ENCODE assay signal across 26 cellular contexts in genomic region chr3:66778107-66778506, GRCh38.
"Had no signal": no experiment of that assay in that cellular context is flagged by ENCODE, and none has a peak within 500 bp of the region (broad histone marks: within the 10 kb centered on the region; RNA-seq: fewer than 3 reads in every experiment).

No MANE protein-coding gene starts in this region.

- H3K4me1 ChIP-seq: left ventricle myocardium inferior, right atrium auricular region, right lobe of liver, testis, thyroid gland, vagina had no signal

- H3K27me3 ChIP-seq: neural progenitor cell, ovary, right atrium auricular region, right lobe of liver, testis, thyroid gland, vagina had no signal

- H3K27ac ChIP-seq: left ventricle myocardium inferior, neural progenitor cell, ovary, right atrium auricular region, right lobe of liver, testis, thyroid gland, vagina had no signal

- H2AFZ ChIP-seq: neural progenitor cell had no signal

- H3K4me2 ChIP-seq: neural progenitor cell, smooth muscle cell had no signal

- H3K4me3 ChIP-seq: left ventricle myocardium inferior, lung, neural progenitor cell, ovary, right atrium auricular region, right lobe of liver, smooth muscle cell, testis, thyroid gland, vagina had no signal

- DNase-seq: hypothalamus; islet precursor cell; left ventricle myocardium inferior; mesendoderm; naive B cell; natural killer cell; nephron progenitor cell; ovary; right lobe of liver; stimulated activated CD4-positive, alpha-beta T cell treated with anti-CD3 and anti-CD28 coated beads, Interleukin-1b, Interleukin-23, amount 100 ng/mL, for 48 hours; stimulated activated CD4-positive, alpha-beta T cell treated with anti-CD3 and anti-CD28 coated beads, Interleukin-2, amount 100 ng/mL, for 48 hours; stimulated activated CD4-positive, alpha-beta T cell treated with anti-CD3 and anti-CD28 coated beads, Interleukin-4, amount 100 ng/mL, for 4 hours; stimulated activated CD8-positive, alpha-beta memory T cell treated with anti-CD3 and anti-CD28 coated beads, Interleukin-4, amount 100 ng/mL, for 48 hours; stimulated activated naive CD4-positive, alpha-beta T cell treated with Interleukin-2 at 50 U/mL for 16 hours; stimulated activated naive CD8-positive, alpha-beta T cell treated with anti-CD3 and anti-CD28 coated beads, Interleukin-15, amount 100 ng/mL, for 72 hours; testis; thyroid gland; trophoblast cell had no signal

- H3K36me3 ChIP-seq: left ventricle myocardium inferior, neural progenitor cell, ovary, right atrium auricular region, right lobe of liver, thyroid gland, vagina had no signal

- H3K27ac Mint-ChIP-seq: mesothelial cell of epicardium; naive B cell; natural killer cell; nephron progenitor cell; neural progenitor cell; progenitor cell of endocrine pancreas; stimulated activated memory B cell treated with anti-CD40 and anti-IgM and Interleukin-4, amounts not matched to agents 10 μg/mL and 1 μg/mL and 100 μg/mL, for 72 hours; stimulated activated naive CD8-positive, alpha-beta T cell treated with anti-CD3 and anti-CD28 coated beads, Interleukin-15, amount 100 ng/mL, for 72 hours had no signal

- H3K4me1 Mint-ChIP-seq: mesothelial cell of epicardium; naive B cell; natural killer cell; nephron progenitor cell; neural progenitor cell; stimulated activated memory B cell treated with anti-CD40 and anti-IgM and Interleukin-4, amounts not matched to agents 10 μg/mL and 1 μg/mL and 100 μg/mL, for 72 hours; stimulated activated naive CD8-positive, alpha-beta T cell treated with anti-CD3 and anti-CD28 coated beads, Interleukin-15, amount 100 ng/mL, for 72 hours had no signal

- H3K9me3 ChIP-seq: left ventricle myocardium inferior, ovary, right lobe of liver, testis, thyroid gland, vagina had no signal

- H3K9ac ChIP-seq: neural progenitor cell had no signal

- H3K4me3 Mint-ChIP-seq: mesothelial cell of epicardium; naive B cell; natural killer cell; nephron progenitor cell; neural progenitor cell; stimulated activated memory B cell treated with anti-CD40 and anti-IgM and Interleukin-4, amounts not matched to agents 10 μg/mL and 1 μg/mL and 100 μg/mL, for 72 hours; stimulated activated naive CD8-positive, alpha-beta T cell treated with anti-CD3 and anti-CD28 coated beads, Interleukin-15, amount 100 ng/mL, for 72 hours had no signal

- H3K36me3 Mint-ChIP-seq: mesothelial cell of epicardium; naive B cell; natural killer cell; neural progenitor cell; stimulated activated memory B cell treated with anti-CD40 and anti-IgM and Interleukin-4, amounts not matched to agents 10 μg/mL and 1 μg/mL and 100 μg/mL, for 72 hours had no signal

- H3K9me3 Mint-ChIP-seq: mesothelial cell of epicardium, natural killer cell, nephron progenitor cell, neural progenitor cell had no signal
